In the genomic region with DNA sequence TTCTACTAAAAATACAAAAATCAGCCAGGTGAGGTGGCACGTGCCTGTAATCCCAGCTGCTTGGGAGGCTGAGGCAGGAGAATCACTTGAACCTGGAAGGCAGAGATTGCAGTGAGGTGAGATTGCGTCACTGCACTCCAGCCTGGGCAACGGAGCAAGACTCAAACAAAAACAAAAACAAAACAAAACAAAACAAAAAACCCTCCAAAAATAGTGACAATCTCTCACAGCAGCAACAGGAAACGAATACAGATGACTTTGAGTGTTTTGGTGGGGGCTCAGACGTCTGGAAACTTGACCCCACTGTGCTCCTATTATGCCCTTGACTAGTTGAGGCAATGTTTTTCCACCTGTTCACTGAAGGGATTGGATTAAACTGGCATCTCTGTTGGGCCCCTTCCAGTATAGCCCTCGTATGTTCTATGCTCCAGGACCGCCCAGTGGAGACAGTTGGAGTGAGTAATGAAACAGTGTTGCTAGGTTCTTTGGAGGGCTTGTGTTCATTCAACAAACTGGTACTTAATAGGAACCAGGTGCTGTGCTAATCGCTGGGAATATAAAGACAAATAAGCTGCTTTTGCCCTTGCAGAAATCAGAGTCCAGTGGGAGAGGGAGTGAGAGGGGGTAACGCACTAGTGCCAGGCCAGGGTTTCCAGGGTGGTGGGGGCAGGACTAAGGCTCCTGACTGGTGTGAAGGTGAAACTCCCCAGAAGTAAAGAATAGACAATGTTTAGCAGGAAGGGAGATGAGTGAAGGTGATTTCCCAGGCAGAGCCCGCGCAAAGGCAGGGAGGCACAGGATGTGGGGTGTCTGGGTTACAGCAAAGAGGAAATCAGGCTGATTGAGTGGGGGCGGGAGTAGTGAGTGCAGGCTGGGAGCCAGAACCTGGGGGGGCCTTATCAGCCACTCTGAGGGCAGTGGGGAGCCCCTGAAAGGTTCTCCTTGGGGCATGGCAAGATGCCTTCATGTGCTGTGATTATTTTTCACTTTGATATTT, we compare ENCODE assay signal across 8 cellular contexts.
A peak's percentile ranks its signal among the peaks of the same experiment; 100 is the strongest.
DNase-seq lines count a peak whose midpoint lies in the region; ATAC-seq lines count a peak whose summit lies in the region.

No MANE protein-coding gene starts in this region.

- peak; percentile 4 for DNase-seq in NCI-H2107 treated with DMSO at 0.1 percent for 48 hours (lab: John Stamatoyannopoulos, UW; ENCODE audit: unreplicated experiment)
- no peak for DNase-seq in NCI-H2107 (lab: John Stamatoyannopoulos, UW)
- DNase-seq in NCI-H1105 (lab: John Stamatoyannopoulos, UW), result peak; percentile 9
- peak; percentile 66 for DNase-seq in activated T-cell treated with anti-CD3 and anti-CD28 coated beads, Interleukin-2, amount 50 U/mL, for 1 hour
- DNase-seq in stimulated activated CD4-positive, alpha-beta T cell treated with anti-CD3 and anti-CD28 coated beads, Interleukin-15, amount 100 ng/mL, for 24 hours, result peak; percentile 79
- no peak for DNase-seq in SKM-1 (lab: John Stamatoyannopoulos, UW; ENCODE audit: unreplicated experiment)
- DNase-seq in NCI-H1694 treated with DMSO at 0.1 percent for 48 hours (lab: John Stamatoyannopoulos, UW), result no peak

- no peak for ATAC-seq in HG02840 (IDR thresholded peaks at IDR 0.05; ENCODE audit: low FRiP score, unreplicated experiment)

Comparison
In these comparisons a context has a peak if more than half of its experiments do, and no peak if none do; other contexts are left out.
1. DNase-seq: peak in NCI-H2107 treated with DMSO at 0.1 percent for 48 hours (single experiment), NCI-H1105 (single experiment), activated T-cell treated with anti-CD3 and anti-CD28 coated beads, Interleukin-2, amount 50 U/mL, for 1 hour (single experiment) and stimulated activated CD4-positive, alpha-beta T cell treated with anti-CD3 and anti-CD28 coated beads, Interleukin-15, amount 100 ng/mL, for 24 hours (single experiment); none in NCI-H2107 (single experiment), SKM-1 (single experiment) and NCI-H1694 treated with DMSO at 0.1 percent for 48 hours (single experiment).